2 cellular contexts compared by ENCODE assay signal in the genomic region with DNA sequence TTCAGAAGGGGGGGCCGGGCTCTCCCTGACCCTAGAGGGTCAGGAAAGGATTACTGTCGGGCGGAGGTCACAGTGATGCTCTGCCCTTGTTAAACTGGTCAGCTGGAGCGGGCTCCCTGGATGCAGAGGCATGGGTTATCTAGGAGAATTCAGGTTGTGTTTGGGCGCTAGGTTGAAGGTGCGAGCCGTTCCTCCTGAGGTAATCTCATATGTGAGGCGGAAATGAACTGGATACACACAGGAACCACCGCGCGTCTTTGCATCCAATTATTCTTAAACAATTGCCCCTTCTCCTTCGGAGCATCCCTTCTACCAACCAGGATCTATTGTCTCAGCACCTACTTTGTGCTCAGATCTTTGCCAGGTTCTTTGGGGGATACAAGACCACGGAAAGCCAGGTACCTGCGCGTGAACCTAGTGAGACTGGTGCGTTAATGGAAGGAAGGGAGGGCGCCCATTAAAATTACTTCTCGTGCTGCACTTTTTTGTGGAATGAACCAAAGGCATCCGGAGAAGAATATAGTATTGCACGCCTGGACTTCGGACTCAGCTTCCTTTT.
TF ChIP-seq lines count a peak whose summit lies in the region.

No MANE protein-coding gene starts in this region.

TF ChIP-seq in H1, 55 proteins besides CTCF, POLR2A, EP300 and RAD21:
- TF ChIP-seq, protein P1, sequence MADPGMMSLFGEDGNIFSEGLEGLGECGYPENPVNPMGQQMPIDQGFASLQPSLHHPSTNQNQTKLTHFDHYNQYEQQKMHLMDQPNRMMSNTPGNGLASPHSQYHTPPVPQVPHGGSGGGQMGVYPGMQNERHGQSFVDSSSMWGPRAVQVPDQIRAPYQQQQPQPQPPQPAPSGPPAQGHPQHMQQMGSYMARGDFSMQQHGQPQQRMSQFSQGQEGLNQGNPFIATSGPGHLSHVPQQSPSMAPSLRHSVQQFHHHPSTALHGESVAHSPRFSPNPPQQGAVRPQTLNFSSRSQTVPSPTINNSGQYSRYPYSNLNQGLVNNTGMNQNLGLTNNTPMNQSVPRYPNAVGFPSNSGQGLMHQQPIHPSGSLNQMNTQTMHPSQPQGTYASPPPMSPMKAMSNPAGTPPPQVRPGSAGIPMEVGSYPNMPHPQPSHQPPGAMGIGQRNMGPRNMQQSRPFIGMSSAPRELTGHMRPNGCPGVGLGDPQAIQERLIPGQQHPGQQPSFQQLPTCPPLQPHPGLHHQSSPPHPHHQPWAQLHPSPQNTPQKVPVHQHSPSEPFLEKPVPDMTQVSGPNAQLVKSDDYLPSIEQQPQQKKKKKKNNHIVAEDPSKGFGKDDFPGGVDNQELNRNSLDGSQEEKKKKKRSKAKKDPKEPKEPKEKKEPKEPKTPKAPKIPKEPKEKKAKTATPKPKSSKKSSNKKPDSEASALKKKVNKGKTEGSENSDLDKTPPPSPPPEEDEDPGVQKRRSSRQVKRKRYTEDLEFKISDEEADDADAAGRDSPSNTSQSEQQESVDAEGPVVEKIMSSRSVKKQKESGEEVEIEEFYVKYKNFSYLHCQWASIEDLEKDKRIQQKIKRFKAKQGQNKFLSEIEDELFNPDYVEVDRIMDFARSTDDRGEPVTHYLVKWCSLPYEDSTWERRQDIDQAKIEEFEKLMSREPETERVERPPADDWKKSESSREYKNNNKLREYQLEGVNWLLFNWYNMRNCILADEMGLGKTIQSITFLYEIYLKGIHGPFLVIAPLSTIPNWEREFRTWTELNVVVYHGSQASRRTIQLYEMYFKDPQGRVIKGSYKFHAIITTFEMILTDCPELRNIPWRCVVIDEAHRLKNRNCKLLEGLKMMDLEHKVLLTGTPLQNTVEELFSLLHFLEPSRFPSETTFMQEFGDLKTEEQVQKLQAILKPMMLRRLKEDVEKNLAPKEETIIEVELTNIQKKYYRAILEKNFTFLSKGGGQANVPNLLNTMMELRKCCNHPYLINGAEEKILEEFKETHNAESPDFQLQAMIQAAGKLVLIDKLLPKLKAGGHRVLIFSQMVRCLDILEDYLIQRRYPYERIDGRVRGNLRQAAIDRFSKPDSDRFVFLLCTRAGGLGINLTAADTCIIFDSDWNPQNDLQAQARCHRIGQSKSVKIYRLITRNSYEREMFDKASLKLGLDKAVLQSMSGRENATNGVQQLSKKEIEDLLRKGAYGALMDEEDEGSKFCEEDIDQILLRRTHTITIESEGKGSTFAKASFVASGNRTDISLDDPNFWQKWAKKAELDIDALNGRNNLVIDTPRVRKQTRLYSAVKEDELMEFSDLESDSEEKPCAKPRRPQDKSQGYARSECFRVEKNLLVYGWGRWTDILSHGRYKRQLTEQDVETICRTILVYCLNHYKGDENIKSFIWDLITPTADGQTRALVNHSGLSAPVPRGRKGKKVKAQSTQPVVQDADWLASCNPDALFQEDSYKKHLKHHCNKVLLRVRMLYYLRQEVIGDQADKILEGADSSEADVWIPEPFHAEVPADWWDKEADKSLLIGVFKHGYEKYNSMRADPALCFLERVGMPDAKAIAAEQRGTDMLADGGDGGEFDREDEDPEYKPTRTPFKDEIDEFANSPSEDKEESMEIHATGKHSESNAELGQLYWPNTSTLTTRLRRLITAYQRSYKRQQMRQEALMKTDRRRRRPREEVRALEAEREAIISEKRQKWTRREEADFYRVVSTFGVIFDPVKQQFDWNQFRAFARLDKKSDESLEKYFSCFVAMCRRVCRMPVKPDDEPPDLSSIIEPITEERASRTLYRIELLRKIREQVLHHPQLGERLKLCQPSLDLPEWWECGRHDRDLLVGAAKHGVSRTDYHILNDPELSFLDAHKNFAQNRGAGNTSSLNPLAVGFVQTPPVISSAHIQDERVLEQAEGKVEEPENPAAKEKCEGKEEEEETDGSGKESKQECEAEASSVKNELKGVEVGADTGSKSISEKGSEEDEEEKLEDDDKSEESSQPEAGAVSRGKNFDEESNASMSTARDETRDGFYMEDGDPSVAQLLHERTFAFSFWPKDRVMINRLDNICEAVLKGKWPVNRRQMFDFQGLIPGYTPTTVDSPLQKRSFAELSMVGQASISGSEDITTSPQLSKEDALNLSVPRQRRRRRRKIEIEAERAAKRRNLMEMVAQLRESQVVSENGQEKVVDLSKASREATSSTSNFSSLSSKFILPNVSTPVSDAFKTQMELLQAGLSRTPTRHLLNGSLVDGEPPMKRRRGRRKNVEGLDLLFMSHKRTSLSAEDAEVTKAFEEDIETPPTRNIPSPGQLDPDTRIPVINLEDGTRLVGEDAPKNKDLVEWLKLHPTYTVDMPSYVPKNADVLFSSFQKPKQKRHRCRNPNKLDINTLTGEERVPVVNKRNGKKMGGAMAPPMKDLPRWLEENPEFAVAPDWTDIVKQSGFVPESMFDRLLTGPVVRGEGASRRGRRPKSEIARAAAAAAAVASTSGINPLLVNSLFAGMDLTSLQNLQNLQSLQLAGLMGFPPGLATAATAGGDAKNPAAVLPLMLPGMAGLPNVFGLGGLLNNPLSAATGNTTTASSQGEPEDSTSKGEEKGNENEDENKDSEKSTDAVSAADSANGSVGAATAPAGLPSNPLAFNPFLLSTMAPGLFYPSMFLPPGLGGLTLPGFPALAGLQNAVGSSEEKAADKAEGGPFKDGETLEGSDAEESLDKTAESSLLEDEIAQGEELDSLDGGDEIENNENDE (IDR thresholded peaks at IDR 0.05; ENCODE audit: insufficient replicate concordance, low read length): no peak
- TF ChIP-seq SAP30 (IDR thresholded peaks at IDR 0.05; ENCODE audit: insufficient read depth, insufficient replicate concordance, low read length) (no peak), SIX5 (IDR thresholded peaks at IDR 0.05; ENCODE audit: low read depth, low read length) (no peak), RNF2 (IDR thresholded peaks at IDR 0.05; ENCODE audit: borderline replicate concordance, low read depth, low read length, missing control alignments, poor library complexity, severe bottlenecking) (no peak), EZH2 (IDR thresholded peaks at IDR 0.05; ENCODE audit: low read depth, low read length, severe bottlenecking) (peak; percentile 89), KDM1A (IDR thresholded peaks at IDR 0.05; ENCODE audit: borderline replicate concordance, low read length) (no peak), YY1 (IDR thresholded peaks at IDR 0.05; ENCODE audit: low read depth, low read length) (no peak), TAF1 (IDR thresholded peaks at IDR 0.05; ENCODE audit: low read depth, low read length) (no peak), KDM4A (IDR thresholded peaks at IDR 0.05; ENCODE audit: low read depth, low read length, severe bottlenecking) (peak; percentile 64), GABPA (IDR thresholded peaks at IDR 0.05; ENCODE audit: borderline replicate concordance, insufficient read depth, low read length) (no peak), BCL11A (IDR thresholded peaks at IDR 0.05; ENCODE audit: low read depth in 2 of 2, low read length in 2 of 2) (no peak), SP1 (IDR thresholded peaks at IDR 0.05; ENCODE audit: low read depth, low read length) (no peak), RBBP5 (IDR thresholded peaks at IDR 0.05; ENCODE audit: borderline replicate concordance, low read depth, low read length) (no peak), SUZ12 (IDR thresholded peaks at IDR 0.05; ENCODE audit: low read length) (peak; percentile 85), KDM5A (IDR thresholded peaks at IDR 0.05; ENCODE audit: low read length) (no peak), NRF1 (IDR thresholded peaks at IDR 0.05; ENCODE audit: low read depth, low read length) (no peak)
- TF ChIP-seq, protein P2, sequence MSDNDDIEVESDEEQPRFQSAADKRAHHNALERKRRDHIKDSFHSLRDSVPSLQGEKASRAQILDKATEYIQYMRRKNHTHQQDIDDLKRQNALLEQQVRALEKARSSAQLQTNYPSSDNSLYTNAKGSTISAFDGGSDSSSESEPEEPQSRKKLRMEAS (IDR thresholded peaks at IDR 0.05): no peak

TF ChIP-seq in HEK293T, 16 proteins besides CTCF, POLR2A, EP300 and RAD21:
- TF ChIP-seq CTBP1 (IDR thresholded peaks at IDR 0.05; ENCODE audit: borderline replicate concordance): no peak
- TF ChIP-seq NFRKB (IDR thresholded peaks at IDR 0.05): no peak
TF ChIP-seq in HEK293T: peak in this region for 0.
